In genomic region chr5:121038438-121038837, GRCh38 we compare ENCODE assay signal across 11 cellular contexts.
"Had no signal": no experiment of that assay in that cellular context is flagged by ENCODE, and none has a peak within 500 bp of the region (broad histone marks: within the 10 kb centered on the region; RNA-seq: fewer than 3 reads in every experiment).

No MANE protein-coding gene starts in this region.

- H3K27ac Mint-ChIP-seq: GM23338, H9, HFFc6 had no signal

- H3K27ac ChIP-seq: GM23248 had no signal

- H3K4me3 ChIP-seq: GM23248, GM23338, HAP-1 had no signal

- H3K36me3 ChIP-seq: HAP-1 had no signal

- DNase-seq: GM23248, GOT3, H7, H9, HCEC 1CT, HFFc6 had no signal

- H3K9me3 Mint-ChIP-seq: GM23338 had no signal

- H2AFZ ChIP-seq: GM23248, GM23338 had no signal

- H3K9me3 ChIP-seq: HAP-1 had no signal

- FAIRE-seq: H1, H54 had no signal

- H3K4me1 ChIP-seq: HAP-1 had no signal

- ATAC-seq: GM23338, HCT116 had no signal

- H3K9ac ChIP-seq: GM23248 had no signal

- H3K4me2 ChIP-seq: GM23338 had no signal

- H3K4me3 Mint-ChIP-seq: GM23338, H9, HFFc6 had no signal
